Comparison of ENCODE assay signal across 1 cellular context in genomic region chr12:10196210-10196609, GRCh38.
TF ChIP-seq lines count a peak whose summit lies in the region.

No MANE protein-coding gene starts in this region.

TF ChIP-seq in GM23338, 12 proteins besides CTCF, POLR2A, EP300 and RAD21 (continued from another document):
- TF ChIP-seq ZNF462 (CRISPR knock-in tag; IDR thresholded peaks at IDR 0.05) (no peak), STAT1 (IDR thresholded peaks at IDR 0.05; ENCODE audit: unreplicated experiment) (no peak), ZNF114 (CRISPR knock-in tag; IDR thresholded peaks at IDR 0.05) (no peak), NANOG (IDR thresholded peaks at IDR 0.05; ENCODE audit: borderline replicate concordance) (no peak), EZH2 (IDR thresholded peaks at IDR 0.05; ENCODE audit: low read depth, unreplicated experiment) (no peak), ZNF331 (CRISPR knock-in tag; IDR thresholded peaks at IDR 0.05; ENCODE audit: low read depth) (no peak)
- TF ChIP-seq, protein P1, sequence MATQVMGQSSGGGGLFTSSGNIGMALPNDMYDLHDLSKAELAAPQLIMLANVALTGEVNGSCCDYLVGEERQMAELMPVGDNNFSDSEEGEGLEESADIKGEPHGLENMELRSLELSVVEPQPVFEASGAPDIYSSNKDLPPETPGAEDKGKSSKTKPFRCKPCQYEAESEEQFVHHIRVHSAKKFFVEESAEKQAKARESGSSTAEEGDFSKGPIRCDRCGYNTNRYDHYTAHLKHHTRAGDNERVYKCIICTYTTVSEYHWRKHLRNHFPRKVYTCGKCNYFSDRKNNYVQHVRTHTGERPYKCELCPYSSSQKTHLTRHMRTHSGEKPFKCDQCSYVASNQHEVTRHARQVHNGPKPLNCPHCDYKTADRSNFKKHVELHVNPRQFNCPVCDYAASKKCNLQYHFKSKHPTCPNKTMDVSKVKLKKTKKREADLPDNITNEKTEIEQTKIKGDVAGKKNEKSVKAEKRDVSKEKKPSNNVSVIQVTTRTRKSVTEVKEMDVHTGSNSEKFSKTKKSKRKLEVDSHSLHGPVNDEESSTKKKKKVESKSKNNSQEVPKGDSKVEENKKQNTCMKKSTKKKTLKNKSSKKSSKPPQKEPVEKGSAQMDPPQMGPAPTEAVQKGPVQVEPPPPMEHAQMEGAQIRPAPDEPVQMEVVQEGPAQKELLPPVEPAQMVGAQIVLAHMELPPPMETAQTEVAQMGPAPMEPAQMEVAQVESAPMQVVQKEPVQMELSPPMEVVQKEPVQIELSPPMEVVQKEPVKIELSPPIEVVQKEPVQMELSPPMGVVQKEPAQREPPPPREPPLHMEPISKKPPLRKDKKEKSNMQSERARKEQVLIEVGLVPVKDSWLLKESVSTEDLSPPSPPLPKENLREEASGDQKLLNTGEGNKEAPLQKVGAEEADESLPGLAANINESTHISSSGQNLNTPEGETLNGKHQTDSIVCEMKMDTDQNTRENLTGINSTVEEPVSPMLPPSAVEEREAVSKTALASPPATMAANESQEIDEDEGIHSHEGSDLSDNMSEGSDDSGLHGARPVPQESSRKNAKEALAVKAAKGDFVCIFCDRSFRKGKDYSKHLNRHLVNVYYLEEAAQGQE (IDR thresholded peaks at IDR 0.05; ENCODE audit: unreplicated experiment) = no peak
